10 cellular contexts compared by ENCODE assay signal in the genomic region with DNA sequence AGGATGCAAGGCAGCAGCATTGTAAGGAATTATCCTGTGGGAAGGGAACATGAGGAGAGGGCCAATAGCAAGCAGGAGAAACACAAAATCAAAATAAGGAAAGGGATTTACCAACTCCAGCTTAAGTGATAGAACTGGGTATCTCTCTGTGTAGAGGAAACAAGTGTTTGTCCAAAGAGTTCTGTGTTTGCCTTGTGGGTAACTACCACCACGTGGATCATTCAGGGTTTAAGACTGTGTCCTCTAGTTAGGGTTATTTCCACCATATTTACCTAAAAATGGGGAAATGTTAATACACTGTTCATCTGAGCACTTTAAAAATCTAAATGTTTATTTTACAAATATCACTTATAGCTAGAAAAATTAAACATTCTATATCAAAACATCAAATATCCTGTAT.
"Had no signal": no experiment of that assay in that cellular context is flagged by ENCODE, and none has a peak within 500 bp of the region (broad histone marks: within the 10 kb centered on the region; RNA-seq: fewer than 3 reads in every experiment).

No MANE protein-coding gene starts in this region.

- H3K4me3 ChIP-seq: GM23248, GM23338, HAP-1 had no signal

- H3K9ac ChIP-seq: GM23248 had no signal

- H3K9me3 ChIP-seq: HAP-1 had no signal

- H3K27ac ChIP-seq: GM23248 had no signal

- H3K36me3 ChIP-seq: HAP-1 had no signal

- H3K4me2 ChIP-seq: GM23338 had no signal

- ATAC-seq: GM23338, HCT116 had no signal

- FAIRE-seq: H54 had no signal

- DNase-seq: GM23248, GOT3, H7, H9, HCEC 1CT, HFFc6 had no signal

- H2AFZ ChIP-seq: GM23248, GM23338 had no signal
